ENCODE assay signal across 10 cellular contexts in genomic region chr21:42651515-42652401, GRCh38. TPM values are rescaled to one million over a fixed set of nuclear protein-coding genes. Genes with fewer than 3 reads are reported as not detected.
A peak's percentile ranks its signal among the peaks of the same experiment; 100 is the strongest.
DNase-seq lines count a peak whose midpoint lies in the region; ATAC-seq and TF ChIP-seq lines count a peak whose summit lies in the region.
"Had no signal": no experiment of that assay in that cellular context is flagged by ENCODE, and none has a peak within 500 bp of the region (broad histone marks: within the 10 kb centered on the region; RNA-seq: fewer than 3 reads in every experiment).

No MANE protein-coding gene starts in this region.

- no peak for TF ChIP-seq CTCF in RWPE2 (IDR thresholded peaks at IDR 0.05; ENCODE audit: poor library complexity, severe bottlenecking)
- TF ChIP-seq CTCF in testis (IDR thresholded peaks at IDR 0.05), result no peak

- 86 to 91% methylated on average over 13 to 16 of the region's 16 CpGs for WGBS in testis, 2 donors

- H3K27ac ChIP-seq in RWPE2 (ENCODE audit: poor library complexity, severe bottlenecking) (no peak overlapping the region), testis (no peak overlapping the region)

- no peaks in the 10 kb centered on the region for H3K36me3 ChIP-seq in RWPE2 (ENCODE audit: low read depth)
- H3K36me3 ChIP-seq in testis (ENCODE audit: low read depth, missing control alignments), result no peaks in the 10 kb centered on the region

- DNase-seq in T-helper 2 cell treated with Interferon-gamma antibody and Interleukin-4, amounts not matched to agents 5 μg/mL and 100 μg/mL, for 36 hours (ENCODE audit: low spot score), result no peak
- DNase-seq in T-helper 2 cell, result no peak
- DNase-seq in RWPE2 (ENCODE audit: low spot score), result peak; percentile 43
- DNase-seq in left ventricle myocardium superior, result peak; percentile 29
- DNase-seq in stimulated activated effector memory CD8-positive, alpha-beta T cell treated with anti-CD3 and anti-CD28 coated beads, Interleukin-12 subunit alpha, Interleukin-12 subunit beta, amount 100 ng/mL, for 72 hours (ENCODE audit: low spot score in 2 of 2), result no peak
- no peak for DNase-seq in testis
- DNase-seq in GDM1 (lab: John Stamatoyannopoulos, UW), result no peak
- DNase-seq: NCI-H1048; stimulated activated naive CD4-positive, alpha-beta T cell treated with Interleukin-2 at 50 U/mL for 16 hours had no signal

- intact Hi-C loops in left ventricle myocardium superior (cut with micrococcal nuclease), result no loop called here
- intact Hi-C loops in testis (cut with DNase I; ENCODE audit: low total_unique reads), result loop anchor here (10.0 kb wide), 1 partner anchor 163 kb away; no protein-coding TSS in a partner anchor

- H3K36me3 Mint-ChIP-seq in T-helper 2 cell treated with Interferon-gamma antibody and Interleukin-4, amounts not matched to agents 5 μg/mL and 100 μg/mL, for 36 hours (ENCODE audit: low read depth), result no peaks in the 10 kb centered on the region
- no peaks in the 10 kb centered on the region for H3K36me3 Mint-ChIP-seq in stimulated activated effector memory CD8-positive, alpha-beta T cell treated with anti-CD3 and anti-CD28 coated beads, Interleukin-12 subunit alpha, Interleukin-12 subunit beta, amount 100 ng/mL, for 72 hours

- H3K4me1 ChIP-seq in RWPE2 (ENCODE audit: insufficient read depth, poor library complexity, severe bottlenecking) (peaks cover 7% of the 10 kb centered on the region), testis (peaks cover 13% of the 10 kb centered on the region)

- H3K27ac Mint-ChIP-seq in T-helper 2 cell treated with Interferon-gamma antibody and Interleukin-4, amounts not matched to agents 5 μg/mL and 100 μg/mL, for 36 hours, result no peak overlapping the region
- no peak overlapping the region for H3K27ac Mint-ChIP-seq in stimulated activated effector memory CD8-positive, alpha-beta T cell treated with anti-CD3 and anti-CD28 coated beads, Interleukin-12 subunit alpha, Interleukin-12 subunit beta, amount 100 ng/mL, for 72 hours

- TF ChIP-seq POLR2A in testis (IDR thresholded peaks at IDR 0.05), result no peak

- H3K27me3 Mint-ChIP-seq in T-helper 2 cell treated with Interferon-gamma antibody and Interleukin-4, amounts not matched to agents 5 μg/mL and 100 μg/mL, for 36 hours (ENCODE audit: low read depth), result peaks cover 39% of the 10 kb centered on the region

- peaks cover 14% of the 10 kb centered on the region for H3K4me1 Mint-ChIP-seq in T-helper 2 cell treated with Interferon-gamma antibody and Interleukin-4, amounts not matched to agents 5 μg/mL and 100 μg/mL, for 36 hours (ENCODE audit: low read depth)
- H3K4me1 Mint-ChIP-seq in stimulated activated effector memory CD8-positive, alpha-beta T cell treated with anti-CD3 and anti-CD28 coated beads, Interleukin-12 subunit alpha, Interleukin-12 subunit beta, amount 100 ng/mL, for 72 hours, result peaks cover 15% of the 10 kb centered on the region

- peak overlapping the region; percentile 47 for H3K4me3 Mint-ChIP-seq in T-helper 2 cell treated with Interferon-gamma antibody and Interleukin-4, amounts not matched to agents 5 μg/mL and 100 μg/mL, for 36 hours
- peak overlapping the region; percentile 71 for H3K4me3 Mint-ChIP-seq in stimulated activated effector memory CD8-positive, alpha-beta T cell treated with anti-CD3 and anti-CD28 coated beads, Interleukin-12 subunit alpha, Interleukin-12 subunit beta, amount 100 ng/mL, for 72 hours

- H3K27me3 ChIP-seq in RWPE2 (ENCODE audit: insufficient read depth, poor library complexity, severe bottlenecking) (peaks cover 15% of the 10 kb centered on the region), testis (no peaks in the 10 kb centered on the region)

- no peaks in the 10 kb centered on the region for H3K9me3 Mint-ChIP-seq in T-helper 2 cell treated with Interferon-gamma antibody and Interleukin-4, amounts not matched to agents 5 μg/mL and 100 μg/mL, for 36 hours
- H3K9me3 Mint-ChIP-seq in stimulated activated effector memory CD8-positive, alpha-beta T cell treated with anti-CD3 and anti-CD28 coated beads, Interleukin-12 subunit alpha, Interleukin-12 subunit beta, amount 100 ng/mL, for 72 hours, result no peaks in the 10 kb centered on the region

- H3K9me3 ChIP-seq in RWPE2 (ENCODE audit: severe bottlenecking) (no peaks in the 10 kb centered on the region), testis (no peaks in the 10 kb centered on the region)

- ATAC-seq in RWPE2 (ENCODE audit: low read depth) (0 out of 3 replicates have a peak, but pooled peaks have one; percentile 15), left ventricle myocardium superior (no peak), GM19455 (IDR thresholded peaks at IDR 0.05; ENCODE audit: unreplicated experiment) (no peak)
- no peak for ATAC-seq in stimulated activated effector memory CD8-positive, alpha-beta T cell treated with anti-CD3 and anti-CD28 coated beads, Interleukin-12 subunit alpha, Interleukin-12 subunit beta, amount 100 ng/mL, for 72 hours

- H3K4me3 ChIP-seq in RWPE2 (ENCODE audit: severe bottlenecking) (no peak overlapping the region), testis (no peak overlapping the region)

RNA-seq across cellular contexts. Expression of gene PDE9A, which starts 1.7 kb away (rescaled TPM):
- total RNA-seq in left ventricle myocardium superior, result 4.1 TPM
- 1 to 10 TPM; 5.7 to 6.3 TPM for total RNA-seq in testis
- polyA plus RNA-seq in testis (ENCODE audit: insufficient read depth, low read depth, low replicate concordance), result 6.4 TPM

Comparison
In these comparisons a context has a peak if more than half of its experiments do, and no peak if none do; other contexts are left out.
1. DNase-seq: peak in RWPE2 (single experiment) and left ventricle myocardium superior (single experiment); none in T-helper 2 cell treated with Interferon-gamma antibody and Interleukin-4, amounts not matched to agents 5 μg/mL and 100 μg/mL, for 36 hours (single experiment), T-helper 2 cell (0 of 5), stimulated activated effector memory CD8-positive, alpha-beta T cell treated with anti-CD3 and anti-CD28 coated beads, Interleukin-12 subunit alpha, Interleukin-12 subunit beta, amount 100 ng/mL, for 72 hours (0 of 2), testis (single experiment) and GDM1 (single experiment).